ENCODE assay signal across 27 cellular contexts in the genomic region with DNA sequence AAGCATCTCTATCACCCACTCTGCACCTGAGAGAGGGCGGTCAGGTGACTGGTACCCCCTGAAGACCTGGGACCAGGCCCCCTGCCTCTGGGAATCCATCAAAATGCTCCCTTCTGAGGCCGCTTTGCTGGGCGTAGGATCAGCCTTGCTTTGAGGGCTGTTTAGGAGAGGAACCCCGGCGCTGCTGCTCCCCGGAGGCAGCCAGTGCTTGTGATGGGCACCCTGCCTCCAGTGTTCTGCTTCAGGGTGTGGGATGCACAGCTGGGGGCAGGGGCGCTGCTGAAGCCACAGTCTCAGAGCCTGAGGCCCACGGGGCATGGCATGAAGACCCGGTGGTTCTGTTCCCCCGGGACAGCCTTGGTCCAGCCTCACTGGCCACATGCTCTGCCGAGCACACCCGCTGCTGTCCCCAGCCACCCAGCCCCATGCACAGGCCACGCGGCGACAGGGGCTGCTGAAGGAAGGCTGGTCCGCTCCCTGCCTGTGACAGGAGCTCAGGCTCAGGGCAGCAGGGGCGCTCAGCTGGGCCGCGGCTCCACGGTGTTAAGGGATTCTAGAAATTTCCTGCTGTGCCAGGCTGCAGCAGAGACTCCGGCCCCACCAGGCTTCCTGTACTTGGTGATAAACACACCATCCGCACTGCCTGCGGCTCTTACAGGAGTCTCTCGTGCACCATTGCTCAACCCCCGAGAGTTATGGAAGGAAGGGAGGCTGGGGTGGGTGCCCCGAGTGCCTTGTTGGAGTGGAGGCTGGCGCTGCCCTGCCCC.
DNase-seq lines count a peak whose midpoint lies in the region; ATAC-seq, FAIRE-seq and TF ChIP-seq lines count a peak whose summit lies in the region.
"Had no signal": no experiment of that assay in that cellular context is flagged by ENCODE, and none has a peak within 500 bp of the region (broad histone marks: within the 10 kb centered on the region; RNA-seq: fewer than 3 reads in every experiment).

No MANE protein-coding gene starts in this region.

- dilution Hi-C loops in mammary epithelial cell (cut with HindIII; ENCODE audit: low sequenced_read_pairs): loop anchor here (25.0 kb wide), 1 partner anchor 351 kb away; the partner anchor contains the start of gene CDKN1C

- H3K9ac ChIP-seq in HepG2 (ENCODE audit: insufficient read depth, low read depth, low read length) (no peak overlapping the region), mammary epithelial cell (ENCODE audit: insufficient read depth, low read length) (no peak overlapping the region)

- no peak overlapping the region for H3K27ac ChIP-seq in coronary artery
- H3K27ac ChIP-seq in HepG2 (ENCODE audit: extremely low read length, insufficient read depth, low read length): no peak overlapping the region
- H3K27ac ChIP-seq in sigmoid colon: no peak overlapping the region
- no peak overlapping the region for H3K27ac ChIP-seq in A673 (ENCODE audit: low read depth, low read length, poor library complexity, severe bottlenecking)
- no peak overlapping the region for H3K27ac ChIP-seq in mammary epithelial cell (ENCODE audit: insufficient read depth, low read depth, low read length)
- H3K27ac ChIP-seq: C4-2B, cardiac muscle cell, foreskin keratinocyte, stomach, upper lobe of left lung had no signal

- WGBS in HepG2 (ENCODE audit: low lambda C conversion rate): 30% methylated on average over 5 of the region's 27 CpGs
- 87 to 93% methylated on average over 27 of the region's 27 CpGs for WGBS in sigmoid colon, 2 donors
- 88% methylated on average over 8 of the region's 27 CpGs for WGBS in mammary epithelial cell (ENCODE audit: low coverage, missing lambda C conversion rate)

- peaks cover 18% of the 10 kb centered on the region for H3K4me1 Mint-ChIP-seq in activated T-cell treated with anti-CD3 and anti-CD28 coated beads, Interleukin-2, amount 50 U/mL, for 24 hours (ENCODE audit: low read depth)

- POLR2A ChIA-PET in HepG2 (lab: Yijun Ruan, JAX) (interaction anchor here (3.3 kb wide), 1 partner anchor 27 kb away, joined by 27 read pairs; no protein-coding TSS in a partner anchor), A673 (lab: Charles Lee; ENCODE audit: low non-redundant PET) (no interaction called here)

- no peak for ATAC-seq in HepG2
- ATAC-seq: activated CD8-positive, alpha-beta T cell treated with anti-CD3 and anti-CD28 coated beads for 36 hours; foreskin keratinocyte; naive thymus-derived CD4-positive, alpha-beta T cell; SK-N-SH treated with all-trans-retinoic acid at 6 μM for 48 hours had no signal

- TF ChIP-seq RAD21 in HepG2 (CRISPR knock-in tag; IDR thresholded peaks at IDR 0.05): no peak

- TF ChIP-seq EP300 in HepG2 (IDR thresholded peaks at IDR 0.05; ENCODE audit: low read depth in 2 of 2, low read length in 2 of 2) (no peak), HepG2 (CRISPR knock-in tag; IDR thresholded peaks at IDR 0.05; ENCODE audit: borderline replicate concordance) (no peak), sigmoid colon (IDR thresholded peaks at IDR 0.05) (no peak)

- in situ Hi-C loops in HepG2 (cut with HindIII; ENCODE audit: extremely low pct_ligation_motif_present, low pct_unique_long_range_greater_than_20kb) (loop anchor here (10.0 kb wide), 1 partner anchor 129 kb away; no protein-coding TSS in a partner anchor), mammary epithelial cell (cut with MboI; ENCODE audit: low sequenced_read_pairs in 2 of 2) (no loop called here)

- H3K27me3 ChIP-seq in HepG2 (ENCODE audit: control insufficient read depth in 1 of 2, insufficient read depth in 2 of 2, low read length in 2 of 2): peaks cover 19 to 68% of the 10 kb centered on the region in 2 experiments
- H3K27me3 ChIP-seq in sigmoid colon: peaks cover 0 to 2% (median 0%) of the 10 kb centered on the region in 3 donors
- no peaks in the 10 kb centered on the region for H3K27me3 ChIP-seq in A673 (replicated peaks; ENCODE audit: insufficient read depth, low read depth, low read length, poor library complexity)
- H3K27me3 ChIP-seq in mammary epithelial cell (ENCODE audit: insufficient read depth, low read length): no peaks in the 10 kb centered on the region
- H3K27me3 ChIP-seq: cardiac muscle cell, foreskin keratinocyte, stomach, upper lobe of left lung had no signal

- H3K36me3 ChIP-seq in HepG2 (replicated peaks in 1 of 2; ENCODE audit: control insufficient read depth in 1 of 2, insufficient read depth in 2 of 2, low read length in 2 of 2) (no peaks in the 10 kb centered on the region), sigmoid colon (no peaks in the 10 kb centered on the region), A673 (ENCODE audit: insufficient read depth, low read length, poor library complexity, severe bottlenecking) (no peaks in the 10 kb centered on the region), mammary epithelial cell (ENCODE audit: insufficient read depth, low read length) (no peaks in the 10 kb centered on the region)
- H3K36me3 ChIP-seq: cardiac muscle cell, upper lobe of left lung had no signal

- CTCF ChIA-PET in HepG2 (lab: Yijun Ruan, JAX; ENCODE audit: low intra/inter-chr PET ratio, low total read pairs) (no interaction called here), A673 (lab: Charles Lee) (no interaction called here), mammary epithelial cell (lab: Charles Lee; ENCODE audit: low non-redundant PET) (no interaction called here)

- H3K9me3 Mint-ChIP-seq in activated T-cell treated with anti-CD3 and anti-CD28 coated beads, Interleukin-2, amount 50 U/mL, for 24 hours: no peaks in the 10 kb centered on the region
- H3K9me3 Mint-ChIP-seq: activated CD8-positive, alpha-beta T cell treated with anti-CD3 and anti-CD28 coated beads for 36 hours; memory B cell; naive thymus-derived CD4-positive, alpha-beta T cell; T-helper 2 cell treated with Interferon-gamma antibody and Interleukin-4, amounts not matched to agents 5 μg/mL and 100 μg/mL, for 36 hours had no signal

- H3K27ac Mint-ChIP-seq in activated T-cell treated with anti-CD3 and anti-CD28 coated beads, Interleukin-2, amount 50 U/mL, for 24 hours: no peak overlapping the region
- H3K27ac Mint-ChIP-seq: activated CD8-positive, alpha-beta T cell treated with anti-CD3 and anti-CD28 coated beads for 36 hours; memory B cell; naive thymus-derived CD4-positive, alpha-beta T cell; T-helper 2 cell treated with Interferon-gamma antibody and Interleukin-4, amounts not matched to agents 5 μg/mL and 100 μg/mL, for 36 hours had no signal

- H3K4me3 Mint-ChIP-seq in activated T-cell treated with anti-CD3 and anti-CD28 coated beads, Interleukin-2, amount 50 U/mL, for 24 hours: no peak overlapping the region
- H3K4me3 Mint-ChIP-seq: activated CD8-positive, alpha-beta T cell treated with anti-CD3 and anti-CD28 coated beads for 36 hours; memory B cell; naive thymus-derived CD4-positive, alpha-beta T cell; T-helper 2 cell treated with Interferon-gamma antibody and Interleukin-4, amounts not matched to agents 5 μg/mL and 100 μg/mL, for 36 hours had no signal

- no peaks in the 10 kb centered on the region for H3K27me3 Mint-ChIP-seq in activated T-cell treated with anti-CD3 and anti-CD28 coated beads, Interleukin-2, amount 50 U/mL, for 24 hours
- H3K27me3 Mint-ChIP-seq: activated CD8-positive, alpha-beta T cell treated with anti-CD3 and anti-CD28 coated beads for 36 hours; memory B cell had no signal

- H2AFZ ChIP-seq in HepG2 (ENCODE audit: low read length) (no peak overlapping the region), mammary epithelial cell (ENCODE audit: low read depth, low read length) (no peak overlapping the region)

- no peaks in the 10 kb centered on the region for H3K79me2 ChIP-seq in HepG2 (ENCODE audit: insufficient read depth, low read length)
- no peaks in the 10 kb centered on the region for H3K79me2 ChIP-seq in mammary epithelial cell (ENCODE audit: insufficient read depth, low read length)

- peak; percentile 13 for DNase-seq in activated T-cell treated with anti-CD3 and anti-CD28 coated beads, Interleukin-2, amount 50 U/mL, for 1 hour
- no peak for DNase-seq in activated T-cell treated with anti-CD3 and anti-CD28 coated beads, Interleukin-2, amount 50 U/mL, for 24 hours
- DNase-seq in coronary artery (ENCODE audit: low spot score) (peak; percentile 68), HepG2 (ENCODE audit: low spot score) (no peak), sigmoid colon (peak; percentile 61), A673 (ENCODE audit: low spot score) (no peak), mammary epithelial cell (no peak), C1 segment of cervical spinal cord (lab: John Stamatoyannopoulos, UW) (no peak)
- DNase-seq: activated CD8-positive, alpha-beta T cell treated with anti-CD3 and anti-CD28 coated beads for 36 hours; amygdala; foreskin keratinocyte; HCEC 1CT; hippocampal formation; Karpas-422; naive thymus-derived CD4-positive, alpha-beta T cell; NCI-H2029; NCI-H345; stimulated activated CD4-positive, alpha-beta T cell treated with anti-CD3 and anti-CD28 coated beads, Interleukin-4, amount 100 ng/mL, for 4 hours; stomach had no signal

- no peak overlapping the region for H3K4me2 ChIP-seq in HepG2 (ENCODE audit: low read depth, low read length)
- no peak overlapping the region for H3K4me2 ChIP-seq in mammary epithelial cell (ENCODE audit: insufficient read depth, low read depth, low read length)

- TF ChIP-seq POLR2A in HepG2 (IDR thresholded peaks at IDR 0.05; ENCODE audit: insufficient read depth in 1 of 2, low read depth in 2 of 2, low read length in 2 of 2) (no peak), sigmoid colon (IDR thresholded peaks at IDR 0.05) (no peak)

- H3K36me3 Mint-ChIP-seq in activated T-cell treated with anti-CD3 and anti-CD28 coated beads, Interleukin-2, amount 50 U/mL, for 24 hours (ENCODE audit: low read depth): no peaks in the 10 kb centered on the region

- H3K4me1 ChIP-seq in HepG2 (ENCODE audit: insufficient read depth, low read length): peaks cover 29% of the 10 kb centered on the region
- H3K4me1 ChIP-seq in sigmoid colon: peaks cover 0 to 21% (median 17%) of the 10 kb centered on the region in 4 donors
- peaks cover 5% of the 10 kb centered on the region for H3K4me1 ChIP-seq in A673 (ENCODE audit: insufficient read depth, low read length, poor library complexity, severe bottlenecking)
- H3K4me1 ChIP-seq in mammary epithelial cell (ENCODE audit: insufficient read depth, low read length): peaks cover 22% of the 10 kb centered on the region

- FAIRE-seq in HepG2 (lab: Jason Lieb, UNC): no peak
- FAIRE-seq: A204.1, HTR-8/SVneo had no signal

- H4K20me1 ChIP-seq in HepG2 (ENCODE audit: insufficient read depth, low read length): no peaks in the 10 kb centered on the region
- H4K20me1 ChIP-seq in mammary epithelial cell (ENCODE audit: insufficient read depth, low read length): no peaks in the 10 kb centered on the region

- no peak overlapping the region for H3K4me3 ChIP-seq in coronary artery
- no peak overlapping the region for H3K4me3 ChIP-seq in HepG2 (replicated peaks in 1 of 3; ENCODE audit: insufficient read depth in 1 of 3, low read depth in 2 of 3, low read length in 3 of 3)
- no peak overlapping the region for H3K4me3 ChIP-seq in sigmoid colon
- no peak overlapping the region for H3K4me3 ChIP-seq in A673 (ENCODE audit: low read depth, low read length, poor library complexity, severe bottlenecking)
- H3K4me3 ChIP-seq in mammary epithelial cell (replicated peaks in 1 of 3; ENCODE audit: insufficient read depth in 1 of 3, low read depth in 2 of 3, low read length in 3 of 3): no peak overlapping the region
- H3K4me3 ChIP-seq: cardiac muscle cell, stomach, upper lobe of left lung had no signal

- TF ChIP-seq CTCF in coronary artery (IDR thresholded peaks at IDR 0.05) (no peak), HepG2 (CRISPR knock-in tag; IDR thresholded peaks at IDR 0.05) (no peak), sigmoid colon (IDR thresholded peaks at IDR 0.05) (no peak), A673 (conservative IDR thresholded peaks at IDR 0.05; ENCODE audit: low read depth, low read length) (no peak), mammary epithelial cell (conservative IDR thresholded peaks at IDR 0.05 in 1 of 2, IDR thresholded peaks at IDR 0.05 in 1 of 2; ENCODE audit: extremely low read depth in 1 of 2, insufficient read depth in 1 of 2, low read depth in 1 of 2, low read length in 2 of 2) (no peak)

- no peaks in the 10 kb centered on the region for H3K9me3 ChIP-seq in HepG2 (ENCODE audit: low read length)
- no peaks in the 10 kb centered on the region for H3K9me3 ChIP-seq in sigmoid colon
- no peaks in the 10 kb centered on the region for H3K9me3 ChIP-seq in A673 (ENCODE audit: low read depth, low read length, poor library complexity, severe bottlenecking)
- H3K9me3 ChIP-seq in mammary epithelial cell (replicated peaks; ENCODE audit: insufficient read depth, low read length): no peaks in the 10 kb centered on the region
- H3K9me3 ChIP-seq: stomach, upper lobe of left lung had no signal

- intact Hi-C loops in HepG2 (cut with micrococcal nuclease; ENCODE audit: unreplicated experiment): loop anchor here (10.0 kb wide), 1 partner anchor 221 kb away; no protein-coding TSS in a partner anchor
- intact Hi-C loops in sigmoid colon (cut with DNase I): no loop called here
- intact Hi-C loops in A673 (cut with micrococcal nuclease; ENCODE audit: unreplicated experiment): loop anchor here (10.0 kb wide), 1 partner anchor 341 kb away; no protein-coding TSS in a partner anchor
- intact Hi-C loops in mammary epithelial cell (cut with micrococcal nuclease): loop anchor here (10.0 kb wide), 1 partner anchor 341 kb away; no protein-coding TSS in a partner anchor

- no TSS peak for BruUV-seq in HepG2 (replicated peaks; lab: Mats Ljungman, UMichigan)
- BruUV-seq in A673 (replicated peaks; lab: Mats Ljungman, UMichigan): no TSS peak
- BruUV-seq in mammary epithelial cell (replicated peaks; lab: Mats Ljungman, UMichigan): no TSS peak

Comparison
In these comparisons a context has a peak if more than half of its experiments do, and no peak if none do; other contexts are left out.
1. DNase-seq: peak in activated T-cell treated with anti-CD3 and anti-CD28 coated beads, Interleukin-2, amount 50 U/mL, for 1 hour (single experiment), coronary artery (single experiment) and sigmoid colon (single experiment); none in activated T-cell treated with anti-CD3 and anti-CD28 coated beads, Interleukin-2, amount 50 U/mL, for 24 hours (single experiment), HepG2 (single experiment), A673 (single experiment), mammary epithelial cell (single experiment) and C1 segment of cervical spinal cord (0 of 14).